8 cellular contexts compared by ENCODE assay signal in the genomic region with DNA sequence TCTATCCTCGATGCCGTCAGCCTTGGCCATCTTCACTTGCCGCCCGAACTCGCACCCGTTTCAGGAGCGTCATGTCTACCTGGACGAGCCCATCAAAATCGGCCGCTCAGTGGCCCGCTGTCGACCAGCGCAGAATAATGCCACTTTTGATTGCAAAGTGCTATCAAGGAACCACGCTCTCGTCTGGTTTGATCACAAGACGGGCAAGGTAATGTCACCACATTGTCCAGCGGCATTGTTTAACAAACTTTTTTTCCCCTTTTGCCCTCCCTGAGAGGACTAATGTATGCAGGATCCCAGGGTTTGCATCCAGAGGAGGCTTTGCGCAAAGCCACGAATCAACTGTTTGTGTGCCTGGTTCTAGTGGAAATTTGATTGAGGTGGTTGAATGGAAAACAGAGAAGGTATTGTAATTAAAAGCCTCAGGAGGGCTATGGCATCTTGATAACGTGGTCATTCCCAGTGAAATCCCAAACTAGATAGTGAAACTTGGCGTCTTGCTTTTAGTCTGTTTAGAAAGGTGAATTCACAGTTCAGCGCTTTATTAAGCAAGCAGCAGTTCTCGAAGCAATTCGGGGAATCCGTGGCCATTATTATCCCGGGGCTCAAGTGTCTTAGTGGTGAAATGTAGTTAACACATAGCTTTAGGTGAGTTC. TPM values are rescaled to one million over a fixed set of nuclear protein-coding genes. Genes with fewer than 3 reads are reported as not detected.
DNase-seq lines count a peak whose midpoint lies in the region; ATAC-seq lines count a peak whose summit lies in the region.

No MANE protein-coding gene starts in this region.

- H3K9me3 Mint-ChIP-seq in activated naive CD4-positive, alpha-beta T cell treated with anti-CD3 and anti-CD28 coated beads, Interleukin-2, amount 50 U/mL, for 24 hours, result no peaks in the 10 kb centered on the region
- H3K9me3 Mint-ChIP-seq in activated T-helper 17 cell treated with anti-CD3 and anti-CD28 coated beads, Interleukin-2, amount 50 U/mL, for 72 hours, result no peaks in the 10 kb centered on the region
- no peaks in the 10 kb centered on the region for H3K9me3 Mint-ChIP-seq in stimulated activated effector memory CD8-positive, alpha-beta T cell treated with anti-CD3 and anti-CD28 coated beads, Interleukin-12 subunit alpha, Interleukin-12 subunit beta, amount 100 ng/mL, for 72 hours

- H3K27me3 Mint-ChIP-seq in activated naive CD4-positive, alpha-beta T cell treated with anti-CD3 and anti-CD28 coated beads, Interleukin-2, amount 50 U/mL, for 24 hours, result no peaks in the 10 kb centered on the region
- H3K27me3 Mint-ChIP-seq in activated T-helper 17 cell treated with anti-CD3 and anti-CD28 coated beads, Interleukin-2, amount 50 U/mL, for 72 hours, result no peaks in the 10 kb centered on the region

- H3K4me3 Mint-ChIP-seq in activated naive CD4-positive, alpha-beta T cell treated with anti-CD3 and anti-CD28 coated beads, Interleukin-2, amount 50 U/mL, for 24 hours, result peak overlapping the region; percentile 96
- peak overlapping the region; percentile 88 for H3K4me3 Mint-ChIP-seq in activated T-helper 17 cell treated with anti-CD3 and anti-CD28 coated beads, Interleukin-2, amount 50 U/mL, for 72 hours
- peak overlapping the region; percentile 87 for H3K4me3 Mint-ChIP-seq in stimulated activated effector memory CD8-positive, alpha-beta T cell treated with anti-CD3 and anti-CD28 coated beads, Interleukin-12 subunit alpha, Interleukin-12 subunit beta, amount 100 ng/mL, for 72 hours

- H3K9me3 ChIP-seq in iPS-18c (ENCODE audit: control insufficient read depth, insufficient read depth, low read length), result peaks cover 2% of the 10 kb centered on the region

- peak overlapping the region; percentile 30 for H3K27ac Mint-ChIP-seq in activated naive CD4-positive, alpha-beta T cell treated with anti-CD3 and anti-CD28 coated beads, Interleukin-2, amount 50 U/mL, for 24 hours
- H3K27ac Mint-ChIP-seq in activated T-helper 17 cell treated with anti-CD3 and anti-CD28 coated beads, Interleukin-2, amount 50 U/mL, for 72 hours, result peak overlapping the region; percentile 84
- peak overlapping the region; percentile 96 for H3K27ac Mint-ChIP-seq in stimulated activated effector memory CD8-positive, alpha-beta T cell treated with anti-CD3 and anti-CD28 coated beads, Interleukin-12 subunit alpha, Interleukin-12 subunit beta, amount 100 ng/mL, for 72 hours

- H3K4me3 ChIP-seq in iPS-18c (ENCODE audit: insufficient read depth, low read depth, low read length), result peak overlapping the region; percentile 89

- no peak for DNase-seq in activated naive CD4-positive, alpha-beta T cell (lab: John Stamatoyannopoulos, UW)
- no peak for DNase-seq in stimulated activated effector memory CD8-positive, alpha-beta T cell treated with anti-CD3 and anti-CD28 coated beads, Interleukin-12 subunit alpha, Interleukin-12 subunit beta, amount 100 ng/mL, for 72 hours (ENCODE audit: low spot score in 2 of 2)
- DNase-seq in iPS-NIHi7 (ENCODE audit: extremely low spot score) (no peak), dedifferentiated amniotic fluid mesenchymal stem cell (ENCODE audit: extremely low spot score) (no peak)

- H3K36me3 Mint-ChIP-seq in activated naive CD4-positive, alpha-beta T cell treated with anti-CD3 and anti-CD28 coated beads, Interleukin-2, amount 50 U/mL, for 24 hours, result peaks cover 4% of the 10 kb centered on the region
- H3K36me3 Mint-ChIP-seq in activated T-helper 17 cell treated with anti-CD3 and anti-CD28 coated beads, Interleukin-2, amount 50 U/mL, for 72 hours (ENCODE audit: low read depth), result peaks cover 60% of the 10 kb centered on the region
- H3K36me3 Mint-ChIP-seq in stimulated activated effector memory CD8-positive, alpha-beta T cell treated with anti-CD3 and anti-CD28 coated beads, Interleukin-12 subunit alpha, Interleukin-12 subunit beta, amount 100 ng/mL, for 72 hours, result peaks cover 66% of the 10 kb centered on the region

- H3K4me1 Mint-ChIP-seq in activated naive CD4-positive, alpha-beta T cell treated with anti-CD3 and anti-CD28 coated beads, Interleukin-2, amount 50 U/mL, for 24 hours, result peaks cover 43% of the 10 kb centered on the region
- peaks cover 14% of the 10 kb centered on the region for H3K4me1 Mint-ChIP-seq in activated T-helper 17 cell treated with anti-CD3 and anti-CD28 coated beads, Interleukin-2, amount 50 U/mL, for 72 hours
- H3K4me1 Mint-ChIP-seq in stimulated activated effector memory CD8-positive, alpha-beta T cell treated with anti-CD3 and anti-CD28 coated beads, Interleukin-12 subunit alpha, Interleukin-12 subunit beta, amount 100 ng/mL, for 72 hours, result peaks cover 18% of the 10 kb centered on the region

- no peak for ATAC-seq in activated T-helper 17 cell treated with anti-CD3 and anti-CD28 coated beads, Interleukin-2, amount 50 U/mL, for 72 hours (replicated peaks)
- ATAC-seq in stimulated activated effector memory CD8-positive, alpha-beta T cell treated with anti-CD3 and anti-CD28 coated beads, Interleukin-12 subunit alpha, Interleukin-12 subunit beta, amount 100 ng/mL, for 72 hours, result no peak
- ATAC-seq in HG03175 (IDR thresholded peaks at IDR 0.05; ENCODE audit: unreplicated experiment), result no peak

RNA-seq across cellular contexts. Expression of gene SLMAP, which starts 1.7 kb away (rescaled TPM):
- 10 to 100 TPM; 33.8 to 55.6 TPM for total RNA-seq in activated T-helper 17 cell treated with anti-CD3 and anti-CD28 coated beads, Interleukin-2, amount 50 U/mL, for 72 hours

Comparison
In these comparisons a context has a peak if more than half of its experiments do, and no peak if none do; other contexts are left out.
1. H3K27ac Mint-ChIP-seq: peak in every context shown above with its lines; median percentile 96 in stimulated activated effector memory CD8-positive, alpha-beta T cell treated with anti-CD3 and anti-CD28 coated beads, Interleukin-12 subunit alpha, Interleukin-12 subunit beta, amount 100 ng/mL, for 72 hours; 84 in activated T-helper 17 cell treated with anti-CD3 and anti-CD28 coated beads, Interleukin-2, amount 50 U/mL, for 72 hours; 30 in activated naive CD4-positive, alpha-beta T cell treated with anti-CD3 and anti-CD28 coated beads, Interleukin-2, amount 50 U/mL, for 24 hours.